Comparison of ENCODE assay signal across 8 cellular contexts in the genomic region with DNA sequence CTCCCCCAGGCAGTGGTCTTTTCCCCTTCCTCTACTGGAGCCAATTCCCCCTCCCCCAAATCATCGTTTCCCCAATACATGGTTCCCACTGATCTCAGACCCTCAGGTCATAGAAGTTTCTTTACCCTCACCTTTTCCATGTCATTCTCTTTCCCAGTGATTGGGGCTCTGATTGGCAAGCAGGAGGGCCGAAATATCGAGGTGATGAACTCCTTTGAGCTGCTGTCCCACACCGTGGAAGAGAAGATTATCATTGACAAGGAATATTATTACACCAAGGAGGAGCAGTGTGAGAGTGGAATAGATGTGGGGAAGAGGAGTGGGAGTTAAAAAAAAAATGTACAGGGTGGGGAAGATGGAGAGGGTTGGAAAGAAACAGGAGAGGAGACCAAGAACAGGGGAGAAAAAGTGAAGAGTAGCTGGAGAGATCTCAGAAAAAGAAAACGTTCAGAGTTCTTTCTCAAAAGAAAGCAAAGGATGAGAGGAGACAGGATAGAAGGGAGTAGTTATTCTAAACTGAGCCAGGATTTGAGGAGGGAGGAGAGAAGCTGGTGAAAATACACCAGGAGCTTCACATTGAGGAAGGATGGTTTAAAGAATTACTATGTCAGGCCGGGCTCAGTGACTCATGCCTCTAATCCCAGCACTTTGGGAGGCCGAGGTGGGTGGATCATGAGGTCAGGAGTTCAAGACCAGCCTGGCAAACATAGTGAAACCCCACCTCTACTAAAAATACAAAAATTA. TPM values are rescaled to one million over a fixed set of nuclear protein-coding genes. Genes with fewer than 3 reads are reported as not detected.
DNase-seq lines count a peak whose midpoint lies in the region; ATAC-seq and TF ChIP-seq lines count a peak whose summit lies in the region.

No MANE protein-coding gene starts in this region.

- no peak for ATAC-seq in right lobe of liver
- ATAC-seq in upper lobe of right lung = no peak
- no peak for ATAC-seq in GM21737 (IDR thresholded peaks at IDR 0.05; ENCODE audit: unreplicated experiment)
- no peak for ATAC-seq in foreskin keratinocyte

- H3K9me3 ChIP-seq in right lobe of liver (no peaks in the 10 kb centered on the region), upper lobe of right lung (no peaks in the 10 kb centered on the region)

- H3K27me3 Mint-ChIP-seq in activated naive CD4-positive, alpha-beta T cell treated with anti-CD3 and anti-CD28 coated beads, Interleukin-2, amount 10 ng/mL, durations not matched to agents 7 days and 5 days = peaks cover 15% of the 10 kb centered on the region

- WGBS in right lobe of liver (ENCODE audit: insufficient coverage, low coverage, low lambda C conversion rate, missing lambda C conversion rate) = 30% methylated on average over 7 of the region's 7 CpGs

- H3K27ac ChIP-seq in angular gyrus (ENCODE audit: low read depth, low read length) (peak overlapping the region; percentile 87), right lobe of liver (peak overlapping the region; percentile 60 to 81 (median 72)), upper lobe of right lung (peak overlapping the region; percentile 94), foreskin keratinocyte (no peak overlapping the region)

- DNase-seq in activated naive CD4-positive, alpha-beta T cell treated with anti-CD3 and anti-CD28 coated beads, Interleukin-2, amount 10 ng/mL, durations not matched to agents 7 days and 5 days = no peak
- DNase-seq in activated naive CD4-positive, alpha-beta T cell (lab: John Stamatoyannopoulos, UW) = no peak
- peak in 1 of 3 donors; percentile 3 for DNase-seq in right lobe of liver
- DNase-seq in upper lobe of right lung = no peak
- DNase-seq in foreskin keratinocyte = no peak
- DNase-seq in SHP77 treated with DMSO at 0.1 percent for 48 hours (lab: John Stamatoyannopoulos, UW) = no peak

- H3K27me3 ChIP-seq in right lobe of liver = no peaks in the 10 kb centered on the region
- no peaks in the 10 kb centered on the region for H3K27me3 ChIP-seq in upper lobe of right lung
- no peaks in the 10 kb centered on the region for H3K27me3 ChIP-seq in foreskin keratinocyte

- H3K4me1 Mint-ChIP-seq in activated naive CD4-positive, alpha-beta T cell treated with anti-CD3 and anti-CD28 coated beads, Interleukin-2, amount 10 ng/mL, durations not matched to agents 7 days and 5 days = peaks cover 34% of the 10 kb centered on the region

- intact Hi-C loops in right lobe of liver (cut with DNase I) = no loop called here
- intact Hi-C loops in upper lobe of right lung (cut with DNase I) = no loop called here

- peaks cover 0 to 8% (median 3%) of the 10 kb centered on the region in 4 donors for H3K4me1 ChIP-seq in right lobe of liver
- peaks cover 13% of the 10 kb centered on the region for H3K4me1 ChIP-seq in upper lobe of right lung
- H3K4me1 ChIP-seq in foreskin keratinocyte = peaks cover 13% of the 10 kb centered on the region

- TF ChIP-seq CTCF in right lobe of liver (IDR thresholded peaks at IDR 0.05) (no peak), upper lobe of right lung (IDR thresholded peaks at IDR 0.05) (no peak), foreskin keratinocyte (conservative IDR thresholded peaks at IDR 0.05) (no peak)

- peak overlapping the region; percentile 88 for H3K27ac Mint-ChIP-seq in activated naive CD4-positive, alpha-beta T cell treated with anti-CD3 and anti-CD28 coated beads, Interleukin-2, amount 10 ng/mL, durations not matched to agents 7 days and 5 days

- TF ChIP-seq POLR2A in right lobe of liver (IDR thresholded peaks at IDR 0.05) = no peak

- H3K4me3 ChIP-seq in right lobe of liver = peak overlapping the region; percentile 74 to 98 (median 97)
- H3K4me3 ChIP-seq in upper lobe of right lung = peak overlapping the region; percentile 88

- H3K36me3 ChIP-seq in right lobe of liver (peaks cover 0 to 43% (median 20%) of the 10 kb centered on the region in 4 donors), upper lobe of right lung (peaks cover 46% of the 10 kb centered on the region)

- no peaks in the 10 kb centered on the region for H3K9me3 Mint-ChIP-seq in activated naive CD4-positive, alpha-beta T cell treated with anti-CD3 and anti-CD28 coated beads, Interleukin-2, amount 10 ng/mL, durations not matched to agents 7 days and 5 days

- H3K4me3 Mint-ChIP-seq in activated naive CD4-positive, alpha-beta T cell treated with anti-CD3 and anti-CD28 coated beads, Interleukin-2, amount 10 ng/mL, durations not matched to agents 7 days and 5 days = peak overlapping the region; percentile 84

- peaks cover 48% of the 10 kb centered on the region for H3K36me3 Mint-ChIP-seq in activated naive CD4-positive, alpha-beta T cell treated with anti-CD3 and anti-CD28 coated beads, Interleukin-2, amount 10 ng/mL, durations not matched to agents 7 days and 5 days

- CTCF ChIA-PET in activated naive CD4-positive, alpha-beta T cell treated with anti-CD3 and anti-CD28 coated beads, Interleukin-2, amount 10 ng/mL, durations not matched to agents 7 days and 5 days (lab: Charles Lee) = interaction anchor here (1.1 to 1.3 kb wide), 2 partner anchors 11 to 41 kb away, joined by 3 read pairs; no protein-coding TSS in a partner anchor

RNA-seq across cellular contexts. Expression of a gene that starts 0.9 kb away (rescaled TPM):
- 10 to 100 TPM; 28.3 to 49.7 (median 42.7) TPM for total RNA-seq in right lobe of liver
- total RNA-seq in upper lobe of right lung = 69.5 TPM
- total RNA-seq in foreskin keratinocyte = 110 and 122 TPM in 2 replicates
- polyA plus RNA-seq in foreskin keratinocyte = 226 and 239 TPM in 2 replicates

RNA-seq across cellular contexts. Expression of a gene that starts 8.1 kb away (rescaled TPM):
- 10 to 100 TPM in 5 of 6 experiments, 1 to 10 TPM in 1; 9.7 to 18.8 (median 14.0) TPM for total RNA-seq in right lobe of liver
- total RNA-seq in upper lobe of right lung = 22.4 TPM
- 19.4 and 20.1 TPM in 2 replicates for total RNA-seq in foreskin keratinocyte
- 9.7 and 10.8 TPM in 2 replicates for polyA plus RNA-seq in foreskin keratinocyte

RNA-seq across cellular contexts. Expression of a gene that starts 11.6 kb away (rescaled TPM):
- total RNA-seq in right lobe of liver = 10 to 100 TPM; 12.6 to 25.9 (median 20.8) TPM
- 48.7 TPM for total RNA-seq in upper lobe of right lung
- total RNA-seq in foreskin keratinocyte = 207 and 234 TPM in 2 replicates
- 165 and 195 TPM in 2 replicates for polyA plus RNA-seq in foreskin keratinocyte

RNA-seq across cellular contexts. Expression of a gene that starts 11.8 kb away (rescaled TPM):
- 1 to 10 TPM; 2.7 to 7.3 (median 4.3) TPM for total RNA-seq in right lobe of liver
- total RNA-seq in upper lobe of right lung = 16.8 TPM
- total RNA-seq in foreskin keratinocyte = 20.0 and 20.2 TPM in 2 replicates
- polyA plus RNA-seq in foreskin keratinocyte = 21.2 and 23.9 TPM in 2 replicates

RNA-seq across cellular contexts. Expression of a gene that starts 29.5 kb away (rescaled TPM):
- total RNA-seq in right lobe of liver = 10 to 100 TPM; 11.1 to 27.2 (median 15.8) TPM
- total RNA-seq in upper lobe of right lung = 34.9 TPM
- total RNA-seq in foreskin keratinocyte = 42.7 and 44.0 TPM in 2 replicates
- polyA plus RNA-seq in foreskin keratinocyte = 47.4 and 50.8 TPM in 2 replicates
